25 cellular contexts compared by ENCODE assay signal in the genomic region with DNA sequence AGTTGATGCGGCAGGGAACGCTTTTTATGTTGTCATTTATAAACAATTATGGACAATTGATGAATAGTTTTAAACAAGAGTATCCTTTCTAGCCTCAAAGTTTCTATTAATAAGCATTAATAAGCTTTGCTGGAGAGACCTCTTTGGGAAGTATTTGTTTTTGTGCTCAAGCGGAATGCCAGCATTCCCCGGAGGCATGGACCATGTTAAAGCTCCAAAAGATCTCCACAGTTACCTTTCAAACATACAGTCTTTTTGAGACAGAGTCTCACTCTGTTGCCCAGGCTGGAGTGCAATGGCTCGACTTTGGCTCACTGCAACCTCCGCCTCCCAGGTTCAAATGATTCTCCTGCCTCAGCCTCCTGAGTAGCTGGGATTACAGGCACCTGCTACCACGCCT. TPM values are rescaled to one million over a fixed set of nuclear protein-coding genes. Genes with fewer than 3 reads are reported as not detected.
DNase-seq lines count a peak whose midpoint lies in the region; ATAC-seq and TF ChIP-seq lines count a peak whose summit lies in the region.
"Had no signal": no experiment of that assay in that cellular context is flagged by ENCODE, and none has a peak within 500 bp of the region (broad histone marks: within the 10 kb centered on the region; RNA-seq: fewer than 3 reads in every experiment).

No MANE protein-coding gene starts in this region.

- ATAC-seq in T-helper 17 cell: no peak
- ATAC-seq: GM12878 had no signal

- no peak for DNase-seq in T-helper 17 cell
- DNase-seq in epithelial cell of prostate (ENCODE audit: low read depth, low spot score): no peak
- peak; percentile 50 for DNase-seq in left kidney (ENCODE audit: low read depth, low spot score)
- DNase-seq in renal cortical epithelial cell (ENCODE audit: low read depth): peak; percentile 45
- DNase-seq in sigmoid colon: no peak
- DNase-seq in SIG-M5 (lab: John Stamatoyannopoulos, UW): no peak
- DNase-seq in NCI-H446 treated with DMSO at 0.1 percent for 48 hours (lab: John Stamatoyannopoulos, UW): no peak
- DNase-seq in activated gamma-delta T cell (lab: John Stamatoyannopoulos, UW): no peak
- DNase-seq: 8988T; ACHN; AML-193; BE2C; CD4-positive, alpha-beta T cell; CD8-positive, alpha-beta memory T cell; DMS 273 treated with DMSO at 0.1 percent for 48 hours; DMS79; EL; GDM1; GM23248; H7; HCEC 1CT had no signal

- no peaks in the 10 kb centered on the region for H3K9me3 ChIP-seq in T-helper 17 cell (ENCODE audit: control insufficient read depth, low read length, poor library complexity, severe bottlenecking)
- no peaks in the 10 kb centered on the region for H3K9me3 ChIP-seq in sigmoid colon
- H3K9me3 ChIP-seq: A549; BE2C; BLaER1 treated with 17β-estradiol and CSF1 and Interleukin-3, amounts not matched to agents 10 nM and 100 nM had no signal

- H3K4me1 Mint-ChIP-seq in T-helper 17 cell: peaks cover 22% of the 10 kb centered on the region
- H3K4me1 Mint-ChIP-seq: CD14-positive monocyte had no signal

- no peak overlapping the region for H3K4me3 ChIP-seq in sigmoid colon
- H3K4me3 ChIP-seq: A549; BLaER1 treated with 17β-estradiol and CSF1 and Interleukin-3, amounts not matched to agents 10 nM and 100 nM; GM12878; GM23248 had no signal

- intact Hi-C loops in sigmoid colon (cut with DNase I): no loop called here

- peak overlapping the region; percentile 18 for H3K27ac ChIP-seq in epithelial cell of prostate
- no peak overlapping the region for H3K27ac ChIP-seq in sigmoid colon
- H3K27ac ChIP-seq: A549; BLaER1 treated with 17β-estradiol and CSF1 and Interleukin-3, amounts not matched to agents 10 nM and 100 nM had no signal

- peaks cover 2% of the 10 kb centered on the region for H3K36me3 Mint-ChIP-seq in T-helper 17 cell (ENCODE audit: low read depth)
- H3K36me3 Mint-ChIP-seq: CD14-positive monocyte had no signal

- H3K27me3 ChIP-seq in sigmoid colon: no peaks in the 10 kb centered on the region
- H3K27me3 ChIP-seq: BE2C; BLaER1 treated with 17β-estradiol and CSF1 and Interleukin-3, amounts not matched to agents 10 nM and 100 nM had no signal

- TF ChIP-seq CTCF in sigmoid colon (IDR thresholded peaks at IDR 0.05): no peak

- H3K4me3 Mint-ChIP-seq in T-helper 17 cell: no peak overlapping the region
- H3K4me3 Mint-ChIP-seq: CD14-positive monocyte; CD4-positive, alpha-beta T cell; CD8-positive, alpha-beta memory T cell had no signal

- peaks cover 0 to 5% (median 2%) of the 10 kb centered on the region in 4 donors for H3K4me1 ChIP-seq in sigmoid colon
- H3K4me1 ChIP-seq: BE2C; BLaER1 treated with 17β-estradiol and CSF1 and Interleukin-3, amounts not matched to agents 10 nM and 100 nM had no signal

- no peak for TF ChIP-seq POLR2A in sigmoid colon (IDR thresholded peaks at IDR 0.05)

- H3K27me3 Mint-ChIP-seq in T-helper 17 cell: no peaks in the 10 kb centered on the region
- H3K27me3 Mint-ChIP-seq: CD4-positive, alpha-beta T cell had no signal

- no peak for TF ChIP-seq EP300 in sigmoid colon (IDR thresholded peaks at IDR 0.05)

- 84 to 95% methylated on average over 7 of the region's 7 CpGs for WGBS in sigmoid colon, 2 donors

- peak overlapping the region; percentile 78 for H3K27ac Mint-ChIP-seq in T-helper 17 cell
- H3K27ac Mint-ChIP-seq: CD14-positive monocyte; CD4-positive, alpha-beta T cell had no signal

- no peaks in the 10 kb centered on the region for H3K36me3 ChIP-seq in sigmoid colon

RNA-seq across cellular contexts. Expression of a gene that starts 9.6 kb away (rescaled TPM):
- total RNA-seq in T-helper 17 cell (10 to 100 TPM in 1 of 2 donors, 1 to 10 TPM in 1; 9.2 to 19.6 TPM), renal cortical epithelial cell (55.1 and 104 TPM in 2 replicates), sigmoid colon (10 to 100 TPM; 25.2 to 41.8 (median 31.5) TPM)
- 10 to 100 TPM in 1 of 3 donors, 1 to 10 TPM in 2; 9.2 to 18.0 (median 9.3) TPM for polyA plus RNA-seq in sigmoid colon

RNA-seq across cellular contexts. Expression of a gene that starts 36.4 kb away (rescaled TPM):
- not detected for total RNA-seq in T-helper 17 cell
- total RNA-seq in renal cortical epithelial cell: 3.5 and 4.3 TPM in 2 replicates
- 1 to 10 TPM in 1 of 4 donors, under 1 TPM in 1, not detected in 2; 0.68 to 6.1 TPM for total RNA-seq in sigmoid colon
- polyA plus RNA-seq in sigmoid colon: under 1 TPM in 1 of 3 donors, not detected in 2; 0.16 TPM
- total RNA-seq: CD4-positive, alpha-beta T cell had no signal
- polyA plus RNA-seq: CD14-positive monocyte; CD8-positive, alpha-beta memory T cell had no signal

Comparison
In these comparisons a context has a peak if more than half of its experiments do, and no peak if none do; other contexts are left out.
1. DNase-seq: peak in left kidney (single experiment) and renal cortical epithelial cell (single experiment); none in T-helper 17 cell (0 of 3), epithelial cell of prostate (single experiment), sigmoid colon (single experiment), SIG-M5 (single experiment), NCI-H446 treated with DMSO at 0.1 percent for 48 hours (single experiment) and activated gamma-delta T cell (single experiment).